8 cellular contexts compared by ENCODE assay signal in genomic region chr17:17041018-17041521, GRCh38. TPM values are rescaled to one million over a fixed set of nuclear protein-coding genes. Genes with fewer than 3 reads are reported as not detected.
A peak's percentile ranks its signal among the peaks of the same experiment; 100 is the strongest.
DNase-seq lines count a peak whose midpoint lies in the region; ATAC-seq and TF ChIP-seq lines count a peak whose summit lies in the region.

No MANE protein-coding gene starts in this region.

- H3K27me3 Mint-ChIP-seq in activated CD4-positive, alpha-beta T cell treated with anti-CD3 and anti-CD28 coated beads, Interleukin-2, amount 10 ng/mL, durations not matched to agents 7 days and 5 days, result no peaks in the 10 kb centered on the region

- peak overlapping the region; percentile 69 for H3K27ac Mint-ChIP-seq in activated CD4-positive, alpha-beta T cell treated with anti-CD3 and anti-CD28 coated beads, Interleukin-2, amount 10 ng/mL, durations not matched to agents 7 days and 5 days

- H3K9me3 Mint-ChIP-seq in activated CD4-positive, alpha-beta T cell treated with anti-CD3 and anti-CD28 coated beads, Interleukin-2, amount 10 ng/mL, durations not matched to agents 7 days and 5 days, result peaks cover under 1% of the 10 kb centered on the region

- peaks cover 0 to 39% (median 15%) of the 10 kb centered on the region in 4 donors for H3K4me1 ChIP-seq in Peyer's patch

- H3K27ac ChIP-seq in Peyer's patch, result peak overlapping the region; percentile 52 to 76 (median 66)

- no peaks in the 10 kb centered on the region for H3K9me3 ChIP-seq in Peyer's patch

- no peak for ATAC-seq in HG03469 (IDR thresholded peaks at IDR 0.05; ENCODE audit: unreplicated experiment)

- H3K4me1 Mint-ChIP-seq in activated CD4-positive, alpha-beta T cell treated with anti-CD3 and anti-CD28 coated beads, Interleukin-2, amount 10 ng/mL, durations not matched to agents 7 days and 5 days, result peaks cover 40% of the 10 kb centered on the region

- no peak for DNase-seq in activated CD4-positive, alpha-beta T cell treated with anti-CD3 and anti-CD28 coated beads, Interleukin-2, amount 10 ng/mL, durations not matched to agents 7 days and 5 days
- no peak for DNase-seq in activated CD4-positive, alpha-beta T cell treated with anti-CD3 and anti-CD28 coated beads for 48 hours
- DNase-seq in Peyer's patch (peak in 1 of 3 donors; percentile 54), epithelial cell of proximal tubule (ENCODE audit: low read depth) (peak; percentile 56), occipital lobe (lab: John Stamatoyannopoulos, UW) (peak; percentile 72), NCI-H1436 treated with DMSO at 0.1 percent for 48 hours (lab: John Stamatoyannopoulos, UW) (no peak)
- no peak for DNase-seq in stimulated activated CD4-positive, alpha-beta T cell treated with anti-CD3 and anti-CD28 coated beads, Interleukin-4, amount 100 ng/mL, for 4 hours

- POLR2A ChIA-PET in activated CD4-positive, alpha-beta T cell treated with anti-CD3 and anti-CD28 coated beads, Interleukin-2, amount 10 ng/mL, durations not matched to agents 7 days and 5 days (lab: Charles Lee), result interaction anchor here (0.5 to 0.6 kb wide), 2 partner anchors 55 to 238 kb away, joined by 3 to 5 read pairs; no protein-coding TSS in a partner anchor

- TF ChIP-seq CTCF in Peyer's patch (IDR thresholded peaks at IDR 0.05), result no peak
- no peak for TF ChIP-seq CTCF in epithelial cell of proximal tubule (conservative IDR thresholded peaks at IDR 0.05; ENCODE audit: low read depth, low read length)

- H3K4me3 ChIP-seq in Peyer's patch, result no peak overlapping the region
- peak overlapping the region; percentile 71 for H3K4me3 ChIP-seq in epithelial cell of proximal tubule (ENCODE audit: low read depth, low read length)

- peak overlapping the region; percentile 67 for H3K4me3 Mint-ChIP-seq in activated CD4-positive, alpha-beta T cell treated with anti-CD3 and anti-CD28 coated beads, Interleukin-2, amount 10 ng/mL, durations not matched to agents 7 days and 5 days

- CTCF ChIA-PET in activated CD4-positive, alpha-beta T cell treated with anti-CD3 and anti-CD28 coated beads, Interleukin-2, amount 10 ng/mL, durations not matched to agents 7 days and 5 days (lab: Charles Lee), result interaction anchor here (0.7 to 1.2 kb wide), 2 partner anchors 14 to 40 kb away, joined by 3 read pairs; no protein-coding TSS in a partner anchor

- H3K36me3 Mint-ChIP-seq in activated CD4-positive, alpha-beta T cell treated with anti-CD3 and anti-CD28 coated beads, Interleukin-2, amount 10 ng/mL, durations not matched to agents 7 days and 5 days (ENCODE audit: low read depth), result peaks cover 1% of the 10 kb centered on the region

- no peaks in the 10 kb centered on the region for H3K27me3 ChIP-seq in Peyer's patch

- TF ChIP-seq POLR2A in Peyer's patch (IDR thresholded peaks at IDR 0.05), result no peak

- no peaks in the 10 kb centered on the region for H3K36me3 ChIP-seq in Peyer's patch

RNA-seq across cellular contexts. Expression of gene MPRIP, which starts 1.2 kb away (rescaled TPM):
- total RNA-seq in activated CD4-positive, alpha-beta T cell treated with anti-CD3 and anti-CD28 coated beads, Interleukin-2, amount 10 ng/mL, durations not matched to agents 7 days and 5 days, result 100 to 1,000 TPM; 234 to 261 TPM
- total RNA-seq in Peyer's patch (100 to 1,000 TPM; 141 to 305 (median 291) TPM), epithelial cell of proximal tubule (102 and 109 TPM in 2 replicates), occipital lobe (126 TPM)

Comparison
In these comparisons a context has a peak if more than half of its experiments do, and no peak if none do; other contexts are left out.
1. DNase-seq: peak in epithelial cell of proximal tubule (single experiment) and occipital lobe (single experiment); none in activated CD4-positive, alpha-beta T cell treated with anti-CD3 and anti-CD28 coated beads, Interleukin-2, amount 10 ng/mL, durations not matched to agents 7 days and 5 days (single experiment), activated CD4-positive, alpha-beta T cell treated with anti-CD3 and anti-CD28 coated beads for 48 hours (single experiment), stimulated activated CD4-positive, alpha-beta T cell treated with anti-CD3 and anti-CD28 coated beads, Interleukin-4, amount 100 ng/mL, for 4 hours (0 of 2) and NCI-H1436 treated with DMSO at 0.1 percent for 48 hours (single experiment).